1 cellular context compared by ENCODE assay signal in the genomic region with DNA sequence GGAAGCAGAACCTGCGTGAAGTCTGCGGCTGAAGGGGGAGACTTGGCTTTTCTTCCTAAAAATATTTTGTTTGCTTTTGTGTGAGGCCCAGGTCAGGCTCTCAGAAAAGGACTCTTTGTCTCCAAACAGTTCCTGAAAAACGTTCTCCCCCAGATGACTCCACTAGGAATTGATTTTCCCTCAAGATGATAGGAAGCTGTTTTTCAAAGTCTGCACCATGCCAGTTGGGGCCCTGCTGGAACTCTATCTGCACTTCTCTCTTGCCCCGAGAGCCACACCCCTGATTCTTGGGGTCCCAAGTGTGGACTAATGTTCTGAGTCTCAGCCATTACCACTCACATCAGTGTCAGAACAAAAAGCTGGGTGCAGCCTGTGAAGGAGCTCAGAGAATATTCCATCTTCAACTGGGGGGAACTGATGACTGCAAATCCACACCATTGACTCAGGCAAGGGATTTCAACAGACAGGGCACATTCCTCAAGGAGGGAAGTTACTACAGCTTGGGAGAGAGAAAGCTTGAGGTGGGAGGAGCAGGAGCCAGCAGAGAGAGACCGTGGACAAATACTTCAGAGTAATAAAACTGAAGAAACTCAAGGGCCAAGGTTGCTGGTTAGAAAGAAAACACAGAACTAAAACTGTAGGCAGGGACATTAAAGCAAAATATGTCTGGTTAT.
TF ChIP-seq lines count a peak whose summit lies in the region.

No MANE protein-coding gene starts in this region.

TF ChIP-seq in SK-N-SH treated with all-trans-retinoic acid at 6 μM for 48 hours, 23 proteins besides CTCF, POLR2A, EP300 and RAD21 (continued from another document):
- TF ChIP-seq, protein P1, sequence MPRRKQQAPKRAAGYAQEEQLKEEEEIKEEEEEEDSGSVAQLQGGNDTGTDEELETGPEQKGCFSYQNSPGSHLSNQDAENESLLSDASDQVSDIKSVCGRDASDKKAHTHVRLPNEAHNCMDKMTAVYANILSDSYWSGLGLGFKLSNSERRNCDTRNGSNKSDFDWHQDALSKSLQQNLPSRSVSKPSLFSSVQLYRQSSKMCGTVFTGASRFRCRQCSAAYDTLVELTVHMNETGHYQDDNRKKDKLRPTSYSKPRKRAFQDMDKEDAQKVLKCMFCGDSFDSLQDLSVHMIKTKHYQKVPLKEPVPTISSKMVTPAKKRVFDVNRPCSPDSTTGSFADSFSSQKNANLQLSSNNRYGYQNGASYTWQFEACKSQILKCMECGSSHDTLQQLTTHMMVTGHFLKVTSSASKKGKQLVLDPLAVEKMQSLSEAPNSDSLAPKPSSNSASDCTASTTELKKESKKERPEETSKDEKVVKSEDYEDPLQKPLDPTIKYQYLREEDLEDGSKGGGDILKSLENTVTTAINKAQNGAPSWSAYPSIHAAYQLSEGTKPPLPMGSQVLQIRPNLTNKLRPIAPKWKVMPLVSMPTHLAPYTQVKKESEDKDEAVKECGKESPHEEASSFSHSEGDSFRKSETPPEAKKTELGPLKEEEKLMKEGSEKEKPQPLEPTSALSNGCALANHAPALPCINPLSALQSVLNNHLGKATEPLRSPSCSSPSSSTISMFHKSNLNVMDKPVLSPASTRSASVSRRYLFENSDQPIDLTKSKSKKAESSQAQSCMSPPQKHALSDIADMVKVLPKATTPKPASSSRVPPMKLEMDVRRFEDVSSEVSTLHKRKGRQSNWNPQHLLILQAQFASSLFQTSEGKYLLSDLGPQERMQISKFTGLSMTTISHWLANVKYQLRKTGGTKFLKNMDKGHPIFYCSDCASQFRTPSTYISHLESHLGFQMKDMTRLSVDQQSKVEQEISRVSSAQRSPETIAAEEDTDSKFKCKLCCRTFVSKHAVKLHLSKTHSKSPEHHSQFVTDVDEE (CRISPR knock-in tag; IDR thresholded peaks at IDR 0.05), result no peak
